In the genomic region with DNA sequence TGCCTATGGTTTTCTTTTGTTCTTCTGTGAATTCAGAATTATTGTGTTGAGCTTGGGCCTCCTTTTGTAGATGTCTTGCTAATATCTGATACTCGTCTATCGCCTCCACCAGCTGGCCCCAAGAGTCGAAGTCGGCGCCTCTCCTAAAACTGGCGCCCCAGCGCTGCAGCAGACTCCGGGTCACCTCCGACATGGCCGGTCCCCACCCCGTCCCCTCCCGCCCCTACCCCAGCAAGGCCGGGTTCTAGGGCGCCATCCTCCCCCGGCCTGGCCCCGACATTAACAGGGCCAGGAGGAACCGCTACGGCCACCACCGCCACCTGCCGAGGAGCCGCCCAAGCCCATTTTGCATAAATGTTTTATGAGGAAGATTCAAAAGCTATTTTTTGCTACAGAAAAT, we compare ENCODE assay signal across 8 cellular contexts. TPM values are rescaled to one million over a fixed set of nuclear protein-coding genes. Genes with fewer than 3 reads are reported as not detected.
A peak's percentile ranks its signal among the peaks of the same experiment; 100 is the strongest.
DNase-seq lines count a peak whose midpoint lies in the region; ATAC-seq, FAIRE-seq and TF ChIP-seq lines count a peak whose summit lies in the region.
"Not testable (repeated sequence)": the region's sequence is repeated elsewhere in the genome, so short reads cannot be mapped to it uniquely, and the experiment has no call there.

No MANE protein-coding gene starts in this region.

- TF ChIP-seq EP300 in K562 (IDR thresholded peaks at IDR 0.05; ENCODE audit: low read length) = not testable (repeated sequence)

- not testable (repeated sequence) for H3K27ac ChIP-seq in CD4-positive, alpha-beta T cell (ENCODE audit: low read depth, low read length); K562 (ENCODE audit: extremely low read depth, low read depth, low read length)

- TF ChIP-seq POLR2A in K562 (conservative IDR thresholded peaks at IDR 0.05) = not testable (repeated sequence)

- H3K9me3 ChIP-seq in CD4-positive, alpha-beta T cell (ENCODE audit: control insufficient read depth, low read length); K562 (replicated peaks; ENCODE audit: control insufficient read depth, insufficient read depth, low read depth, low read length): not testable (repeated sequence)

- not testable (repeated sequence) for H3K9me3 Mint-ChIP-seq in CD4-positive, alpha-beta T cell; activated CD4-positive, alpha-beta T cell treated with anti-CD3 and anti-CD28 coated beads for 36 hours (ENCODE audit: low read depth); naive thymus-derived CD8-positive, alpha-beta T cell

- TF ChIP-seq CTCF in CD4-positive, alpha-beta T cell (IDR thresholded peaks at IDR 0.05); K562 (IDR thresholded peaks at IDR 0.05 in 2 of 3, conservative IDR thresholded peaks at IDR 0.05 in 1 of 3; ENCODE audit: insufficient read depth in 2 of 3, low read depth in 1 of 3, low read length in 3 of 3): not testable (repeated sequence)

- not testable (repeated sequence) for H3K27me3 ChIP-seq in CD4-positive, alpha-beta T cell (ENCODE audit: control insufficient read depth, insufficient read depth, low read length); K562 (ENCODE audit: control insufficient read depth in 2 of 2, insufficient read depth in 2 of 2, low read length in 2 of 2)

- not testable (repeated sequence) for H3K27me3 Mint-ChIP-seq in CD4-positive, alpha-beta T cell; activated CD4-positive, alpha-beta T cell treated with anti-CD3 and anti-CD28 coated beads for 36 hours; naive thymus-derived CD8-positive, alpha-beta T cell

- H3K27ac Mint-ChIP-seq in CD4-positive, alpha-beta T cell; activated CD4-positive, alpha-beta T cell treated with anti-CD3 and anti-CD28 coated beads for 36 hours; naive thymus-derived CD8-positive, alpha-beta T cell: not testable (repeated sequence)

- not testable (repeated sequence) for H3K4me1 Mint-ChIP-seq in CD4-positive, alpha-beta T cell (ENCODE audit: low read depth); activated CD4-positive, alpha-beta T cell treated with anti-CD3 and anti-CD28 coated beads for 36 hours; naive thymus-derived CD8-positive, alpha-beta T cell

- H3K9me1 ChIP-seq in K562 (ENCODE audit: control insufficient read depth, insufficient read depth, low read length) = not testable (repeated sequence)

- H3K79me2 ChIP-seq in K562 (ENCODE audit: control insufficient read depth, insufficient read depth, low read length) = not testable (repeated sequence)

- not testable (repeated sequence) for FAIRE-seq in K562 (lab: Jason Lieb, UNC)

- H3K4me3 Mint-ChIP-seq in CD4-positive, alpha-beta T cell; activated CD4-positive, alpha-beta T cell treated with anti-CD3 and anti-CD28 coated beads for 36 hours; naive thymus-derived CD8-positive, alpha-beta T cell: not testable (repeated sequence)

- H3K36me3 Mint-ChIP-seq in CD4-positive, alpha-beta T cell (ENCODE audit: low read depth) = peaks cover 84% of the 10 kb centered on the region
- H3K36me3 Mint-ChIP-seq in activated CD4-positive, alpha-beta T cell treated with anti-CD3 and anti-CD28 coated beads for 36 hours (ENCODE audit: low read depth) = peaks cover 24% of the 10 kb centered on the region
- H3K36me3 Mint-ChIP-seq in naive thymus-derived CD8-positive, alpha-beta T cell = peaks cover 0 to 78% (median 36%) of the 10 kb centered on the region in 3 donors

- not testable (repeated sequence) for TF ChIP-seq RAD21 in K562 (CRISPR knock-in tag; conservative IDR thresholded peaks at IDR 0.05 in 1 of 2, IDR thresholded peaks at IDR 0.05 in 1 of 2)

- intact Hi-C loops in CD4-positive, alpha-beta T cell (cut with DNase I, micrococcal nuclease); activated CD4-positive, alpha-beta T cell treated with anti-CD3 and anti-CD28 coated beads for 36 hours (cut with DNase I, micrococcal nuclease); K562 (cut with micrococcal nuclease); left cardiac atrium (cut with DNase I): not testable (repeated sequence)

- in situ Hi-C loops in K562 (cut with MboI) = not testable (repeated sequence)

- H3K9ac ChIP-seq in K562 (ENCODE audit: insufficient read depth in 1 of 2, low read depth in 2 of 2, low read length in 2 of 2) = not testable (repeated sequence)

- 100% methylated on average over 1 of the region's 21 CpGs for WGBS in K562 (ENCODE audit: insufficient coverage, low coverage, missing lambda C conversion rate)

- ATAC-seq in CD4-positive, alpha-beta T cell (ENCODE audit: poor library complexity) = peak; percentile 41
- ATAC-seq in GM21381 (IDR thresholded peaks at IDR 0.05; ENCODE audit: unreplicated experiment) (peak; percentile 71), HG03175 (IDR thresholded peaks at IDR 0.05; ENCODE audit: unreplicated experiment) (peak; percentile 41), K562 (peak; percentile 88), left cardiac atrium (peak; percentile 44 to 48)
- peak; percentile 55 for ATAC-seq in activated CD4-positive, alpha-beta T cell treated with anti-CD3 and anti-CD28 coated beads for 36 hours
- peak; percentile 46 to 68 for ATAC-seq in naive thymus-derived CD8-positive, alpha-beta T cell
- ATAC-seq in stimulated activated naive CD8-positive, alpha-beta T cell treated with anti-CD3 and anti-CD28 coated beads, Interleukin-15, Interleukin-2, amounts not matched to agents 100 U/mL and 50 U/mL, for 24 hours = peak; percentile 32

- H2AFZ ChIP-seq in K562 (ENCODE audit: low read depth, low read length) = not testable (repeated sequence)

- POLR2A ChIA-PET in CD4-positive, alpha-beta T cell (lab: Charles Lee); activated CD4-positive, alpha-beta T cell treated with anti-CD3 and anti-CD28 coated beads for 36 hours (lab: Charles Lee); naive thymus-derived CD8-positive, alpha-beta T cell (lab: Charles Lee): not testable (repeated sequence)
- POLR2A ChIA-PET in K562 (lab: Yijun Ruan, JAX) = interaction anchor here (0.6 kb wide), 2 partner anchors 18 to 36 kb away, joined by 3 read pairs; no protein-coding TSS in a partner anchor

- not testable (repeated sequence) for BruUV-seq in K562 (replicated peaks; lab: Mats Ljungman, UMichigan)

- not testable (repeated sequence) for H3K4me1 ChIP-seq in K562 (replicated peaks in 1 of 2; ENCODE audit: control insufficient read depth in 2 of 2, insufficient read depth in 2 of 2, low read length in 2 of 2)

- not testable (repeated sequence) for H4K20me1 ChIP-seq in K562 (replicated peaks; ENCODE audit: control insufficient read depth, insufficient read depth, low read length)

- not testable (repeated sequence) for H3K4me2 ChIP-seq in K562 (ENCODE audit: insufficient read depth, low read length)

- CTCF ChIA-PET in CD4-positive, alpha-beta T cell (lab: Charles Lee); activated CD4-positive, alpha-beta T cell treated with anti-CD3 and anti-CD28 coated beads for 36 hours (lab: Charles Lee); K562 (lab: Yijun Ruan, JAX; ENCODE audit: low intra/inter-chr PET ratio): not testable (repeated sequence)

- DNase-seq in CD4-positive, alpha-beta T cell; activated CD4-positive, alpha-beta T cell treated with anti-CD3 and anti-CD28 coated beads for 36 hours; K562 (ENCODE audit: extremely low read depth in 1 of 4, low spot score in 3 of 4); left cardiac atrium; naive thymus-derived CD8-positive, alpha-beta T cell; stimulated activated naive CD8-positive, alpha-beta T cell treated with anti-CD3 and anti-CD28 coated beads, Interleukin-15, Interleukin-2, amounts not matched to agents 100 U/mL and 50 U/mL, for 24 hours: not testable (repeated sequence)

- H3K4me3 ChIP-seq in K562 = not testable (repeated sequence)

- H3K36me3 ChIP-seq in K562 (ENCODE audit: control insufficient read depth, insufficient read depth, low read length) = peaks cover 32% of the 10 kb centered on the region; the same call in 2 of the 3 replicates

RNA-seq across cellular contexts. Expression of gene MIGA1, which starts 32.1 kb away (rescaled TPM):
- total RNA-seq in CD4-positive, alpha-beta T cell = 10 to 100 TPM; 12.2 to 15.8 TPM
- 1 to 10 TPM; 7.2 to 9.0 TPM for total RNA-seq in activated CD4-positive, alpha-beta T cell treated with anti-CD3 and anti-CD28 coated beads for 36 hours
- total RNA-seq in K562 (2011; cell fraction: chromatin; rRNA removed; ENCODE audit: low replicate concordance) = 9.2 and 21.8 TPM in 2 replicates
- total RNA-seq in K562 (2011; cell fraction: nucleolus; rRNA removed) = 5.7 and 6.7 TPM in 2 replicates
- 12.9 and 23.4 TPM in 2 replicates for total RNA-seq in K562 (2011; cell fraction: nucleoplasm; rRNA removed)
- total RNA-seq in K562 (2014; rRNA removed) (1.7 and 2.9 TPM in 2 replicates), K562 (2014; rRNA removed; fragmentation: Illumina TruSeq; extraction: Trizol) (5.1 and 6.1 TPM in 2 replicates), K562 (2015; rRNA removed; fragmentation: Illumina TruSeq; extraction: Trizol) (4.5 and 5.0 TPM in 2 replicates), K562 (2021) (4.0 and 4.4 TPM in 2 replicates), left cardiac atrium (10 to 100 TPM; 11.1 to 13.9 TPM)
- polyA plus RNA-seq in K562 (2011; rRNA removed) (3.5 and 3.6 TPM in 2 replicates), K562 (2014; fragmentation: Illumina TruSeq; extraction: Trizol) (2.4 and 2.8 TPM in 2 replicates), K562 (2014; fragmentation: Nextera tagmentation; extraction: Ambion mirVana) (1 to 10 TPM; 1.6 to 1.8 TPM), K562 (2014; rRNA removed) (2.9 and 3.1 TPM in 2 replicates)
- 0.60 and 1.3 TPM in 2 replicates for polyA plus RNA-seq in K562 (2011; cell fraction: cytosol; rRNA removed)
- polyA plus RNA-seq in K562 (2011; cell fraction: nucleus; rRNA removed) = 2.5 and 3.0 TPM in 2 replicates
- polyA plus RNA-seq in K562 (2012) = 1.7 and 2.4 TPM in 2 replicates
- 8.2 and 10.7 TPM in 2 replicates for polyA minus RNA-seq in K562 (2011; rRNA and poly(A)+ RNA removed)
- 1.8 and 3.1 TPM in 2 replicates for polyA minus RNA-seq in K562 (2011; cell fraction: cytosol; rRNA and poly(A)+ RNA removed)
- polyA minus RNA-seq in K562 (2011; cell fraction: nucleus; rRNA and poly(A)+ RNA removed) = 5.7 and 9.3 TPM in 2 replicates
- total RNA-seq in naive thymus-derived CD8-positive, alpha-beta T cell = 10 to 100 TPM; 21.4 to 22.2 TPM
- 10 to 100 TPM in 1 of 3 donors, 1 to 10 TPM in 2; 7.1 to 11.8 (median 8.8) TPM for polyA plus RNA-seq in naive thymus-derived CD8-positive, alpha-beta T cell

RNA-seq across cellular contexts. Expression of gene USP33, which starts 51.9 kb away (rescaled TPM):
- total RNA-seq in CD4-positive, alpha-beta T cell = 10 to 100 TPM; 69.7 to 71.6 TPM
- 10 to 100 TPM; 36.3 to 36.8 TPM for total RNA-seq in activated CD4-positive, alpha-beta T cell treated with anti-CD3 and anti-CD28 coated beads for 36 hours
- total RNA-seq in K562 (2011; cell fraction: chromatin; rRNA removed; ENCODE audit: low replicate concordance) = 77.4 and 279 TPM in 2 replicates
- total RNA-seq in K562 (2011; cell fraction: nucleolus; rRNA removed) = 27.5 and 41.8 TPM in 2 replicates
- 90.8 and 112 TPM in 2 replicates for total RNA-seq in K562 (2011; cell fraction: nucleoplasm; rRNA removed)
- total RNA-seq in K562 (2014; rRNA removed) = 41.6 and 44.7 TPM in 2 replicates
- 80.7 and 88.8 TPM in 2 replicates for total RNA-seq in K562 (2014; rRNA removed; fragmentation: Illumina TruSeq; extraction: Trizol)
- 68.8 and 71.1 TPM in 2 replicates for total RNA-seq in K562 (2015; rRNA removed; fragmentation: Illumina TruSeq; extraction: Trizol)
- 42.2 and 43.3 TPM in 2 replicates for total RNA-seq in K562 (2021)
- 63.8 and 83.5 TPM in 2 replicates for polyA plus RNA-seq in K562 (2011; rRNA removed)
- 14.3 and 25.7 TPM in 2 replicates for polyA plus RNA-seq in K562 (2011; cell fraction: cytosol; rRNA removed)
- 49.7 and 68.5 TPM in 2 replicates for polyA plus RNA-seq in K562 (2011; cell fraction: nucleus; rRNA removed)
- polyA plus RNA-seq in K562 (2012) = 29.8 and 37.6 TPM in 2 replicates
- 45.6 and 46.7 TPM in 2 replicates for polyA plus RNA-seq in K562 (2014; fragmentation: Illumina TruSeq; extraction: Trizol)
- 10 to 100 TPM; 22.4 to 24.1 TPM for polyA plus RNA-seq in K562 (2014; fragmentation: Nextera tagmentation; extraction: Ambion mirVana)
- 41.2 and 44.8 TPM in 2 replicates for polyA plus RNA-seq in K562 (2014; rRNA removed)
- 78.7 and 92.4 TPM in 2 replicates for polyA minus RNA-seq in K562 (2011; rRNA and poly(A)+ RNA removed)
- polyA minus RNA-seq in K562 (2011; cell fraction: cytosol; rRNA and poly(A)+ RNA removed) = 24.8 and 31.0 TPM in 2 replicates
- polyA minus RNA-seq in K562 (2011; cell fraction: nucleus; rRNA and poly(A)+ RNA removed) = 48.2 and 92.5 TPM in 2 replicates
- 10 to 100 TPM; 32.5 to 36.1 TPM for total RNA-seq in left cardiac atrium
- 100 to 1,000 TPM; 103 to 104 TPM for total RNA-seq in naive thymus-derived CD8-positive, alpha-beta T cell
- polyA plus RNA-seq in naive thymus-derived CD8-positive, alpha-beta T cell = 10 to 100 TPM; 35.3 to 37.6 (median 35.8) TPM

Comparison
In these comparisons a context has a peak if more than half of its experiments do, and no peak if none do; other contexts are left out.
1. ATAC-seq: peak in every context shown above with its lines; median percentile 88 in K562; 71 in GM21381; 57 in naive thymus-derived CD8-positive, alpha-beta T cell; 55 in activated CD4-positive, alpha-beta T cell treated with anti-CD3 and anti-CD28 coated beads for 36 hours; 46 in left cardiac atrium; 41 in CD4-positive, alpha-beta T cell; 41 in HG03175; 32 in stimulated activated naive CD8-positive, alpha-beta T cell treated with anti-CD3 and anti-CD28 coated beads, Interleukin-15, Interleukin-2, amounts not matched to agents 100 U/mL and 50 U/mL, for 24 hours.